In genomic region chr7:112449902-112450806, GRCh38 we compare ENCODE assay signal across 8 cellular contexts.
DNase-seq lines count a peak whose midpoint lies in the region; ATAC-seq and TF ChIP-seq lines count a peak whose summit lies in the region.

IFRD1 (plus strand) TSS chr7:112450460; CDS start chr7:112450689, 229 bp downstream.

- ATAC-seq in GM19035 (IDR thresholded peaks at IDR 0.05; ENCODE audit: unreplicated experiment) = peak; percentile 72
- peak; percentile 74 for ATAC-seq in HG03354 (IDR thresholded peaks at IDR 0.05; ENCODE audit: poor library complexity, severe bottlenecking, unreplicated experiment)
- peak; percentile 70 to 75 for ATAC-seq in activated CD4-positive, CD25-positive, alpha-beta regulatory T cell treated with anti-CD3 and anti-CD28 coated beads, Interleukin-2, amount 50 U/mL, for 24 hours

- peak; percentile 97 for DNase-seq in AG09319 (ENCODE audit: extremely low read depth, low read depth)
- peak; percentile 95 for DNase-seq in NCI-H446 treated with DMSO at 0.1 percent for 48 hours (lab: John Stamatoyannopoulos, UW)
- peak; percentile 99 for DNase-seq in cerebellar cortex (ENCODE audit: low spot score)
- DNase-seq in iris pigment epithelial cell (ENCODE audit: low read depth) = peak; percentile 99
- peak; percentile 99 for DNase-seq in stimulated activated CD4-positive, alpha-beta T cell treated with anti-CD3 and anti-CD28 coated beads, Interleukin-12 subunit alpha, Interleukin-12 subunit beta, amount 100 ng/mL, for 4 hours

- TF ChIP-seq CTCF in AG09319 (IDR thresholded peaks at IDR 0.05; ENCODE audit: low read depth, low read length) = no peak

Comparison
In these comparisons a context has a peak if more than half of its experiments do, and no peak if none do; other contexts are left out.
1. Peak in every context shown above with its lines: DNase-seq and ATAC-seq.